Comparison of ENCODE assay signal across 1 cellular context in the genomic region with DNA sequence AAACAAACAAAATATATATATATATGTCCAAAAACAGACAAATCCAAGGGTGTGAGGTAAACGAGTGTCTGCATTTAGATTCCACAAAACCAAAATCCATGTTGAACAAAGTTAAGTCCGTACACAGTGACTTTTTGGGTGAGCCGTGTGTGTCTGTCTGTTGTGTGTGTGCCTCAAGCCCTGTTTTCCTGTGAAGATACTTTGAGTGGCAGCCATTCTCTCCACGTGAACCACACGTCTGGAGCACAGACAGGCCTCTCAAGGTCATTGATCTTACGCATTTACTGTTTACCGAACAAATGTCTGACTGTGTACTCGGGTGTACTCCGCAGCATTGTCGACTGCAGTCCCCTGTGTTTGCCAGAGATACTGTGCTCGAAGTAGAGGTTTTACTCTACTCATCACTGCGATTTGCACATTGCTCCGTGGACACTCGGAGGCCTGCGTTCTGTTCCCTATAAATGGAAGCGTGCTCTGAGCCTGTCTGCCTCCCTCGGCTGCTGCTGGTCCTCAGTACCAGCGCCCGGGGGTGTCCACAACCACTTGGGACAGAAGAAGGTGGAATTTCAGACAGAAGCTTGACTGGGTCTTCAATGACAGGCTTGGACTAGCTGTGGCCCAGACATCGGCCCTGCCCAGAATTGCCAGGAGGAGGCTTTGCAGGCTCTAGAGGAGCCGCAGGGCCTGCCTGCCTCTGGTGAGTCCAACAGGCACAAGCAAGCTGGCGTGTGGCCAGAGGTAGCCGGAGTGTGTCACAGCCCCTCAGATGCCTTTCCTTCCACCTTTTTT.
TF ChIP-seq lines count a peak whose summit lies in the region.

No MANE protein-coding gene starts in this region.

TF ChIP-seq in K562, 482 proteins besides CTCF, POLR2A, EP300 and RAD21 (continues in another document):
- TF ChIP-seq L3MBTL2 (IDR thresholded peaks at IDR 0.05) (peak; percentile 20; the same call in 1 of the 2 replicates), CHD1 (IDR thresholded peaks at IDR 0.05; ENCODE audit: low read length) (no peak), CEBPG (CRISPR knock-in tag; IDR thresholded peaks at IDR 0.05) (no peak), CEBPG (tag; conservative IDR thresholded peaks at IDR 0.05 in 1 of 2, IDR thresholded peaks at IDR 0.05 in 1 of 2) (no peak), YY1 (IDR thresholded peaks at IDR 0.05; ENCODE audit: borderline replicate concordance in 1 of 3, control insufficient read depth in 1 of 3, extremely low read depth in 1 of 3, insufficient read depth in 3 of 3, insufficient read length in 1 of 3, insufficient replicate concordance in 2 of 3, low read depth in 1 of 3, low read length in 2 of 3) (peak in 1 of 3 experiments; percentile 14), SP1 (CRISPR knock-in tag; IDR thresholded peaks at IDR 0.05) (no peak), RBM25 (IDR thresholded peaks at IDR 0.05; ENCODE audit: low read depth, low read length, severe bottlenecking) (no peak), ZFX (CRISPR knock-in tag; IDR thresholded peaks at IDR 0.05) (peak; percentile 5; the same call in 1 of the 2 replicates), RFX7 (CRISPR knock-in tag; IDR thresholded peaks at IDR 0.05) (no peak), TSC22D4 (tag; IDR thresholded peaks at IDR 0.05) (no peak), PHF20 (IDR thresholded peaks at IDR 0.05; ENCODE audit: partially characterized antibody) (no peak), GABPA (tag; conservative IDR thresholded peaks at IDR 0.05; ENCODE audit: low read depth) (peak; percentile 5; the same call in 1 of the 2 replicates), TAF9B (IDR thresholded peaks at IDR 0.05; ENCODE audit: partially characterized antibody) (no peak), PRPF4 (IDR thresholded peaks at IDR 0.05; ENCODE audit: insufficient read depth, low read depth, low read length, poor library complexity, severe bottlenecking) (no peak), NFIC (IDR thresholded peaks at IDR 0.05) (peak; percentile 73)
- TF ChIP-seq, protein P1, sequence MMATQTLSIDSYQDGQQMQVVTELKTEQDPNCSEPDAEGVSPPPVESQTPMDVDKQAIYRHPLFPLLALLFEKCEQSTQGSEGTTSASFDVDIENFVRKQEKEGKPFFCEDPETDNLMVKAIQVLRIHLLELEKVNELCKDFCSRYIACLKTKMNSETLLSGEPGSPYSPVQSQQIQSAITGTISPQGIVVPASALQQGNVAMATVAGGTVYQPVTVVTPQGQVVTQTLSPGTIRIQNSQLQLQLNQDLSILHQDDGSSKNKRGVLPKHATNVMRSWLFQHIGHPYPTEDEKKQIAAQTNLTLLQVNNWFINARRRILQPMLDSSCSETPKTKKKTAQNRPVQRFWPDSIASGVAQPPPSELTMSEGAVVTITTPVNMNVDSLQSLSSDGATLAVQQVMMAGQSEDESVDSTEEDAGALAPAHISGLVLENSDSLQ (IDR thresholded peaks at IDR 0.05) = peak; percentile 71
- TF ChIP-seq, protein P2, sequence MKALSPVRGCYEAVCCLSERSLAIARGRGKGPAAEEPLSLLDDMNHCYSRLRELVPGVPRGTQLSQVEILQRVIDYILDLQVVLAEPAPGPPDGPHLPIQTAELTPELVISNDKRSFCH (CRISPR knock-in tag; IDR thresholded peaks at IDR 0.05) = no peak
- TF ChIP-seq, protein P2 (tag; IDR thresholded peaks at IDR 0.05) = no peak
- TF ChIP-seq, protein P3, sequence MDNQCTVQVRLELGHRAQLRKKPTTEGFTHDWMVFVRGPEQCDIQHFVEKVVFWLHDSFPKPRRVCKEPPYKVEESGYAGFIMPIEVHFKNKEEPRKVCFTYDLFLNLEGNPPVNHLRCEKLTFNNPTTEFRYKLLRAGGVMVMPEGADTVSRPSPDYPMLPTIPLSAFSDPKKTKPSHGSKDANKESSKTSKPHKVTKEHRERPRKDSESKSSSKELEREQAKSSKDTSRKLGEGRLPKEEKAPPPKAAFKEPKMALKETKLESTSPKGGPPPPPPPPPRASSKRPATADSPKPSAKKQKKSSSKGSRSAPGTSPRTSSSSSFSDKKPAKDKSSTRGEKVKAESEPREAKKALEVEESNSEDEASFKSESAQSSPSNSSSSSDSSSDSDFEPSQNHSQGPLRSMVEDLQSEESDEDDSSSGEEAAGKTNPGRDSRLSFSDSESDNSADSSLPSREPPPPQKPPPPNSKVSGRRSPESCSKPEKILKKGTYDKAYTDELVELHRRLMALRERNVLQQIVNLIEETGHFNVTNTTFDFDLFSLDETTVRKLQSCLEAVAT (IDR thresholded peaks at IDR 0.05) = 0 out of 4 replicates have a peak, but pooled peaks of 1 of the 2 experiments have one; percentile 13
- TF ChIP-seq, protein P4, sequence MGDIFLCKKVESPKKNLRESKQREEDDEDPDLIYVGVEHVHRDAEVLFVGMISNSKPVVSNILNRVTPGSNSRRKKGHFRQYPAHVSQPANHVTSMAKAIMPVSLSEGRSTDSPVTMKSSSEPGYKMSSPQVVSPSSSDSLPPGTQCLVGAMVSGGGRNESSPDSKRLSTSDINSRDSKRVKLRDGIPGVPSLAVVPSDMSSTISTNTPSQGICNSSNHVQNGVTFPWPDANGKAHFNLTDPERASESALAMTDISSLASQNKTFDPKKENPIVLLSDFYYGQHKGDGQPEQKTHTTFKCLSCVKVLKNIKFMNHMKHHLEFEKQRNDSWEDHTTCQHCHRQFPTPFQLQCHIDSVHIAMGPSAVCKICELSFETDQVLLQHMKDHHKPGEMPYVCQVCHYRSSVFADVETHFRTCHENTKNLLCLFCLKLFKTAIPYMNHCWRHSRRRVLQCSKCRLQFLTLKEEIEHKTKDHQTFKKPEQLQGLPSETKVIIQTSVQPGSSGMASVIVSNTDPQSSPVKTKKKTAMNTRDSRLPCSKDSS (IDR thresholded peaks at IDR 0.05; ENCODE audit: low read depth, partially characterized antibody) = no peak
- TF ChIP-seq, protein P5, sequence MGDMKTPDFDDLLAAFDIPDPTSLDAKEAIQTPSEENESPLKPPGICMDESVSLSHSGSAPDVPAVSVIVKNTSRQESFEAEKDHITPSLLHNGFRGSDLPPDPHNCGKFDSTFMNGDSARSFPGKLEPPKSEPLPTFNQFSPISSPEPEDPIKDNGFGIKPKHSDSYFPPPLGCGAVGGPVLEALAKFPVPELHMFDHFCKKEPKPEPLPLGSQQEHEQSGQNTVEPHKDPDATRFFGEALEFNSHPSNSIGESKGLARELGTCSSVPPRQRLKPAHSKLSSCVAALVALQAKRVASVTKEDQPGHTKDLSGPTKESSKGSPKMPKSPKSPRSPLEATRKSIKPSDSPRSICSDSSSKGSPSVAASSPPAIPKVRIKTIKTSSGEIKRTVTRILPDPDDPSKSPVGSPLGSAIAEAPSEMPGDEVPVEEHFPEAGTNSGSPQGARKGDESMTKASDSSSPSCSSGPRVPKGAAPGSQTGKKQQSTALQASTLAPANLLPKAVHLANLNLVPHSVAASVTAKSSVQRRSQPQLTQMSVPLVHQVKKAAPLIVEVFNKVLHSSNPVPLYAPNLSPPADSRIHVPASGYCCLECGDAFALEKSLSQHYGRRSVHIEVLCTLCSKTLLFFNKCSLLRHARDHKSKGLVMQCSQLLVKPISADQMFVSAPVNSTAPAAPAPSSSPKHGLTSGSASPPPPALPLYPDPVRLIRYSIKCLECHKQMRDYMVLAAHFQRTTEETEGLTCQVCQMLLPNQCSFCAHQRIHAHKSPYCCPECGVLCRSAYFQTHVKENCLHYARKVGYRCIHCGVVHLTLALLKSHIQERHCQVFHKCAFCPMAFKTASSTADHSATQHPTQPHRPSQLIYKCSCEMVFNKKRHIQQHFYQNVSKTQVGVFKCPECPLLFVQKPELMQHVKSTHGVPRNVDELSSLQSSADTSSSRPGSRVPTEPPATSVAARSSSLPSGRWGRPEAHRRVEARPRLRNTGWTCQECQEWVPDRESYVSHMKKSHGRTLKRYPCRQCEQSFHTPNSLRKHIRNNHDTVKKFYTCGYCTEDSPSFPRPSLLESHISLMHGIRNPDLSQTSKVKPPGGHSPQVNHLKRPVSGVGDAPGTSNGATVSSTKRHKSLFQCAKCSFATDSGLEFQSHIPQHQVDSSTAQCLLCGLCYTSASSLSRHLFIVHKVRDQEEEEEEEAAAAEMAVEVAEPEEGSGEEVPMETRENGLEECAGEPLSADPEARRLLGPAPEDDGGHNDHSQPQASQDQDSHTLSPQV (IDR thresholded peaks at IDR 0.05) = 0 out of 2 replicates have a peak, but pooled peaks have one; percentile 60
- TF ChIP-seq, protein P6, sequence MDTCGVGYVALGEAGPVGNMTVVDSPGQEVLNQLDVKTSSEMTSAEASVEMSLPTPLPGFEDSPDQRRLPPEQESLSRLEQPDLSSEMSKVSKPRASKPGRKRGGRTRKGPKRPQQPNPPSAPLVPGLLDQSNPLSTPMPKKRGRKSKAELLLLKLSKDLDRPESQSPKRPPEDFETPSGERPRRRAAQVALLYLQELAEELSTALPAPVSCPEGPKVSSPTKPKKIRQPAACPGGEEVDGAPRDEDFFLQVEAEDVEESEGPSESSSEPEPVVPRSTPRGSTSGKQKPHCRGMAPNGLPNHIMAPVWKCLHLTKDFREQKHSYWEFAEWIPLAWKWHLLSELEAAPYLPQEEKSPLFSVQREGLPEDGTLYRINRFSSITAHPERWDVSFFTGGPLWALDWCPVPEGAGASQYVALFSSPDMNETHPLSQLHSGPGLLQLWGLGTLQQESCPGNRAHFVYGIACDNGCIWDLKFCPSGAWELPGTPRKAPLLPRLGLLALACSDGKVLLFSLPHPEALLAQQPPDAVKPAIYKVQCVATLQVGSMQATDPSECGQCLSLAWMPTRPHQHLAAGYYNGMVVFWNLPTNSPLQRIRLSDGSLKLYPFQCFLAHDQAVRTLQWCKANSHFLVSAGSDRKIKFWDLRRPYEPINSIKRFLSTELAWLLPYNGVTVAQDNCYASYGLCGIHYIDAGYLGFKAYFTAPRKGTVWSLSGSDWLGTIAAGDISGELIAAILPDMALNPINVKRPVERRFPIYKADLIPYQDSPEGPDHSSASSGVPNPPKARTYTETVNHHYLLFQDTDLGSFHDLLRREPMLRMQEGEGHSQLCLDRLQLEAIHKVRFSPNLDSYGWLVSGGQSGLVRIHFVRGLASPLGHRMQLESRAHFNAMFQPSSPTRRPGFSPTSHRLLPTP (IDR thresholded peaks at IDR 0.05; ENCODE audit: borderline replicate concordance, extremely low read depth, insufficient read length) = no peak
- TF ChIP-seq, protein P7, sequence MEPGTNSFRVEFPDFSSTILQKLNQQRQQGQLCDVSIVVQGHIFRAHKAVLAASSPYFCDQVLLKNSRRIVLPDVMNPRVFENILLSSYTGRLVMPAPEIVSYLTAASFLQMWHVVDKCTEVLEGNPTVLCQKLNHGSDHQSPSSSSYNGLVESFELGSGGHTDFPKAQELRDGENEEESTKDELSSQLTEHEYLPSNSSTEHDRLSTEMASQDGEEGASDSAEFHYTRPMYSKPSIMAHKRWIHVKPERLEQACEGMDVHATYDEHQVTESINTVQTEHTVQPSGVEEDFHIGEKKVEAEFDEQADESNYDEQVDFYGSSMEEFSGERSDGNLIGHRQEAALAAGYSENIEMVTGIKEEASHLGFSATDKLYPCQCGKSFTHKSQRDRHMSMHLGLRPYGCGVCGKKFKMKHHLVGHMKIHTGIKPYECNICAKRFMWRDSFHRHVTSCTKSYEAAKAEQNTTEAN (CRISPR knock-in tag; IDR thresholded peaks at IDR 0.05) = no peak
